Comparison of ENCODE assay signal across 24 cellular contexts in genomic region chr18:42920621-42921020, GRCh38.
"Had no signal": no experiment of that assay in that cellular context is flagged by ENCODE, and none has a peak within 500 bp of the region (broad histone marks: within the 10 kb centered on the region; RNA-seq: fewer than 3 reads in every experiment).

No MANE protein-coding gene starts in this region.

- H3K27ac ChIP-seq: SJSA1, SK-N-MC had no signal

- ATAC-seq: HepG2 had no signal

- H3K9me3 ChIP-seq: MG63, SJSA1 had no signal

- H3K4me3 ChIP-seq: MG63, SJSA1, SK-N-MC had no signal

- H3K36me3 ChIP-seq: MG63, SJSA1 had no signal

- DNase-seq: IMR-90, Karpas-422, KG1, MG63, NCI-H1092, NCI-H1105 treated with DMSO at 0.1 percent for 48 hours, NCI-H1417 treated with DMSO at 0.1 percent for 48 hours, NCI-H146, NCI-H187, NCI-H2029, NCI-H2081 treated with DMSO at 0.1 percent for 48 hours, NCI-H2171, NCI-H226, NCI-H446, NCI-H510A, NCI-H524 treated with DMSO at 0.1 percent for 48 hours, NCI-H69, NCI-H774, Right ventricle myocardium superior, RPMI8226, SIG-M5 had no signal

- H3K4me1 ChIP-seq: SJSA1 had no signal

- H3K27me3 ChIP-seq: MG63 had no signal
